Comparison of ENCODE assay signal across 10 cellular contexts in genomic region chr11:131760191-131760951, GRCh38.
DNase-seq lines count a peak whose midpoint lies in the region; ATAC-seq and TF ChIP-seq lines count a peak whose summit lies in the region.
"Had no signal": no experiment of that assay in that cellular context is flagged by ENCODE, and none has a peak within 500 bp of the region (broad histone marks: within the 10 kb centered on the region; RNA-seq: fewer than 3 reads in every experiment).

No MANE protein-coding gene starts in this region.

- peak; percentile 87 for DNase-seq in AG10803 (ENCODE audit: low read depth)
- DNase-seq in NB4 (ENCODE audit: low read depth): peak; percentile 33
- peak; percentile 50 for DNase-seq in dedifferentiated amniotic fluid mesenchymal stem cell (ENCODE audit: extremely low spot score)
- peak; percentile 72 for DNase-seq in myocyte (ENCODE audit: low read depth)
- no peak for DNase-seq in SHP77 (lab: John Stamatoyannopoulos, UW)
- no peak for DNase-seq in SK-N-DZ (ENCODE audit: low spot score)
- DNase-seq in NCI-H524 (lab: John Stamatoyannopoulos, UW): no peak
- DNase-seq: activated T-cell treated with anti-CD3 and anti-CD28 coated beads, Interleukin-2, amount 50 U/mL, for 72 hours; CD8-positive, alpha-beta T cell had no signal

- peak overlapping the region; percentile 38 for H3K4me3 ChIP-seq in AG10803 (ENCODE audit: low read length)
- H3K4me3 ChIP-seq in NB4 (ENCODE audit: low read depth, low read length): no peak overlapping the region

- ATAC-seq in HG02981 (IDR thresholded peaks at IDR 0.05; ENCODE audit: unreplicated experiment): no peak
- ATAC-seq: activated T-cell treated with anti-CD3 and anti-CD28 coated beads, Interleukin-2, amount 50 U/mL, for 72 hours; CD8-positive, alpha-beta T cell had no signal

- no peak for TF ChIP-seq POLR2A in NB4 (IDR thresholded peaks at IDR 0.05; ENCODE audit: extremely low read depth, insufficient read length)

- TF ChIP-seq CTCF in AG10803 (conservative IDR thresholded peaks at IDR 0.05; ENCODE audit: low read length): no peak; the same call in 1 of the 2 replicates
- TF ChIP-seq CTCF in NB4 (IDR thresholded peaks at IDR 0.05; ENCODE audit: low read depth, low read length): no peak

Comparison
In these comparisons a context has a peak if more than half of its experiments do, and no peak if none do; other contexts are left out.
1. DNase-seq: peak in AG10803 (single experiment), NB4 (single experiment), dedifferentiated amniotic fluid mesenchymal stem cell (single experiment) and myocyte (single experiment); none in SHP77 (0 of 2), SK-N-DZ (single experiment) and NCI-H524 (0 of 2).